Comparison of ENCODE assay signal across 34 cellular contexts in the genomic region with DNA sequence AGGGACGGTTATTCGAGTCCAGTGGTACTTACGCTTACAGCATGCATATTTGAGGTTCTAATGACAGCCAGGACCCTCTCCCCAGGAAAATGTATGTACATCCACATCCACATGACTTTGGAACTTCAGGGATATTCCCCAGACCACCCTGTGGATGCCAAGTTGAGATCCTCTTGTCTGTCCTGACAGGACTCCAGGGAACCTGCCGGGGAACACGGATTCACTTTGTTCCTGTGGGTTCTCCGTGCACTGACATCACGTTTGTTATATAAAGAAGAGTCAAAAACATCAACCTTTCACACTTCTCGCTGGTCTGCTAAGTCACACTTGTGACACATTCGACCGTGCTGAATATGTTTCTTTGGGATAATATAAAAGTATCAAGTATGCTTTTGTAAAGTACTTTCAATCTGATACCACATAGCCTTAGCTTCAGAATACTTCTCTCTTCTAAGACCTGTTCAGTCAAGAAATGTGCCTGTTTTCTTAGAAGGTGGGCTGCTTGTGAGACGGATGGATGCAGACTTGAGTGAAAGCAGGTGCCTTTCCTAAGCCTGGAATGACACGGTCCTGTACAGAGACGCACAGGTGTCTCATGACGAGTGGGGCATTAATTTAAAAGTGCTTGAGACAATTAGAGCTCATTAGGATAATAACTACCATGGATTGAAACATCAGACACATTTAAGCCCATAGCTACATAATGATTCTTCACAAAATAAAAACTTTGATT. TPM values are rescaled to one million over a fixed set of nuclear protein-coding genes. Genes with fewer than 3 reads are reported as not detected.
DNase-seq lines count a peak whose midpoint lies in the region; ATAC-seq and TF ChIP-seq lines count a peak whose summit lies in the region.
"Had no signal": no experiment of that assay in that cellular context is flagged by ENCODE, and none has a peak within 500 bp of the region (broad histone marks: within the 10 kb centered on the region; RNA-seq: fewer than 3 reads in every experiment).

No MANE protein-coding gene starts in this region.

- H3K36me3 Mint-ChIP-seq in CD8-positive, alpha-beta memory T cell = no peaks in the 10 kb centered on the region

- H3K27ac ChIP-seq in CD8-positive, alpha-beta memory T cell (ENCODE audit: low read depth, low read length) = peak overlapping the region; percentile 81
- no peak overlapping the region for H3K27ac ChIP-seq in colonic mucosa
- peak overlapping the region in 1 of 4 donors; percentile 73 for H3K27ac ChIP-seq in tibial nerve
- H3K27ac ChIP-seq: GM23248, heart right ventricle, neutrophil had no signal

- H3K4me3 Mint-ChIP-seq in CD8-positive, alpha-beta memory T cell = no peak overlapping the region
- H3K4me3 Mint-ChIP-seq: activated CD4-positive, alpha-beta T cell treated with anti-CD3 and anti-CD28 coated beads for 36 hours; activated CD8-positive, alpha-beta T cell treated with anti-CD3 and anti-CD28 coated beads for 36 hours; activated T-helper 17 cell treated with anti-CD3 and anti-CD28 coated beads, Interleukin-2, amount 50 U/mL, for 72 hours; CD14-positive monocyte; IgD-negative memory B cell; T-helper 1 cell treated with Interleukin-12 subunit alpha and Interleukin-12 subunit beta and Interleukin-4 antibody, amounts not matched to agents 30 μg/mL and 1 μg/mL, for 36 hours had no signal

- ATAC-seq in sciatic nerve = peak; percentile 6
- no peak for ATAC-seq in HG03045 (IDR thresholded peaks at IDR 0.05; ENCODE audit: unreplicated experiment)
- ATAC-seq: activated CD4-positive, alpha-beta T cell treated with anti-CD3 and anti-CD28 coated beads for 36 hours; activated CD8-positive, alpha-beta T cell treated with anti-CD3 and anti-CD28 coated beads for 36 hours; activated T-helper 17 cell treated with anti-CD3 and anti-CD28 coated beads, Interleukin-2, amount 50 U/mL, for 72 hours; heart right ventricle; right cardiac atrium had no signal

- no peak for TF ChIP-seq EP300 in tibial nerve (IDR thresholded peaks at IDR 0.05)

- no peak overlapping the region for H3K27ac Mint-ChIP-seq in CD8-positive, alpha-beta memory T cell
- H3K27ac Mint-ChIP-seq: activated CD4-positive, alpha-beta T cell treated with anti-CD3 and anti-CD28 coated beads for 36 hours; activated CD8-positive, alpha-beta T cell treated with anti-CD3 and anti-CD28 coated beads for 36 hours; activated T-helper 17 cell treated with anti-CD3 and anti-CD28 coated beads, Interleukin-2, amount 50 U/mL, for 72 hours; IgD-negative memory B cell; T-helper 1 cell treated with Interleukin-12 subunit alpha and Interleukin-12 subunit beta and Interleukin-4 antibody, amounts not matched to agents 30 μg/mL and 1 μg/mL, for 36 hours had no signal

- no peaks in the 10 kb centered on the region for H3K27me3 Mint-ChIP-seq in CD8-positive, alpha-beta memory T cell
- H3K27me3 Mint-ChIP-seq: activated CD4-positive, alpha-beta T cell treated with anti-CD3 and anti-CD28 coated beads for 36 hours; activated T-helper 17 cell treated with anti-CD3 and anti-CD28 coated beads, Interleukin-2, amount 50 U/mL, for 72 hours; IgD-negative memory B cell had no signal

- no peak for DNase-seq in CD8-positive, alpha-beta memory T cell
- peak; percentile 25 for DNase-seq in NCI-H1105 (lab: John Stamatoyannopoulos, UW)
- DNase-seq in colonic mucosa = peak; percentile 8
- no peak for DNase-seq in sciatic nerve (ENCODE audit: low spot score)
- no peak for DNase-seq in activated CD8-positive, alpha-beta memory T cell treated with anti-CD3 and anti-CD28 coated beads, Interleukin-2, amount 50 U/mL, for 48 hours
- no peak for DNase-seq in tibial nerve (ENCODE audit: low spot score in 2 of 2)
- DNase-seq: activated CD4-positive, alpha-beta T cell treated with anti-CD3 and anti-CD28 coated beads for 36 hours; activated CD8-positive, alpha-beta T cell treated with anti-CD3 and anti-CD28 coated beads for 36 hours; activated naive CD4-positive, alpha-beta T cell treated with anti-CD3 and anti-CD28 coated beads, Interleukin-2, amount 50 U/mL, for 16 hours; brain microvascular endothelial cell; cerebellar nuclear complex; heart right ventricle; kidney; NCI-H2081; NCI-H446; NCI-H774; posterior cingulate gyrus; right cardiac atrium; stimulated activated CD4-positive, alpha-beta T cell treated with anti-CD3 and anti-CD28 coated beads, Interleukin-12 subunit alpha, Interleukin-12 subunit beta, amount 100 ng/mL, for 4 hours; stimulated activated CD4-positive, alpha-beta T cell treated with anti-CD3 and anti-CD28 coated beads, Interleukin-2, amount 100 ng/mL, for 48 hours; tibial artery had no signal

- H3K27me3 ChIP-seq in CD8-positive, alpha-beta memory T cell (ENCODE audit: insufficient read depth, low read length, poor library complexity, severe bottlenecking) = no peaks in the 10 kb centered on the region
- H3K27me3 ChIP-seq in colonic mucosa (no peaks in the 10 kb centered on the region), tibial nerve (no peaks in the 10 kb centered on the region)
- H3K27me3 ChIP-seq: brain microvascular endothelial cell, heart right ventricle, neutrophil, tibial artery had no signal

- 85 to 86% methylated on average over 14 of the region's 14 CpGs for WGBS in tibial nerve, 2 donors

- H3K36me3 ChIP-seq in CD8-positive, alpha-beta memory T cell (ENCODE audit: insufficient read depth, low read length) = no peaks in the 10 kb centered on the region
- peaks cover 10% of the 10 kb centered on the region for H3K36me3 ChIP-seq in colonic mucosa
- peaks cover 0 to 42% (median 0%) of the 10 kb centered on the region in 3 donors for H3K36me3 ChIP-seq in tibial nerve

- intact Hi-C loops in colonic mucosa (cut with DNase I) = no loop called here
- intact Hi-C loops in sciatic nerve (cut with DNase I) = no loop called here

- H3K9ac ChIP-seq in colonic mucosa (ENCODE audit: low read depth in 2 of 2, low read length in 2 of 2) = no peak overlapping the region
- H3K9ac ChIP-seq: GM23248 had no signal

- no peak for TF ChIP-seq CTCF in colonic mucosa (IDR thresholded peaks at IDR 0.05)
- no peak for TF ChIP-seq CTCF in tibial nerve (IDR thresholded peaks at IDR 0.05)

- POLR2A ChIA-PET in CD8-positive, alpha-beta memory T cell (lab: Charles Lee) = no interaction called here

- no peaks in the 10 kb centered on the region for H3K9me3 ChIP-seq in CD8-positive, alpha-beta memory T cell (ENCODE audit: low read length)
- no peaks in the 10 kb centered on the region for H3K9me3 ChIP-seq in colonic mucosa
- no peaks in the 10 kb centered on the region for H3K9me3 ChIP-seq in tibial nerve
- H3K9me3 ChIP-seq: heart right ventricle, neutrophil, tibial artery had no signal

- no peak overlapping the region for H3K4me3 ChIP-seq in CD8-positive, alpha-beta memory T cell (ENCODE audit: low read length)
- no peak overlapping the region for H3K4me3 ChIP-seq in colonic mucosa
- H3K4me3 ChIP-seq in tibial nerve = no peak overlapping the region
- H3K4me3 ChIP-seq: GM23248, heart right ventricle, tibial artery had no signal

- no peaks in the 10 kb centered on the region for H3K9me3 Mint-ChIP-seq in CD8-positive, alpha-beta memory T cell
- H3K9me3 Mint-ChIP-seq: activated CD8-positive, alpha-beta T cell treated with anti-CD3 and anti-CD28 coated beads for 36 hours; activated T-helper 17 cell treated with anti-CD3 and anti-CD28 coated beads, Interleukin-2, amount 50 U/mL, for 72 hours; IgD-negative memory B cell; T-helper 1 cell treated with Interleukin-12 subunit alpha and Interleukin-12 subunit beta and Interleukin-4 antibody, amounts not matched to agents 30 μg/mL and 1 μg/mL, for 36 hours had no signal

- peaks cover 0 to 6% (median 4%) of the 10 kb centered on the region in 3 donors for H3K4me1 Mint-ChIP-seq in CD8-positive, alpha-beta memory T cell
- H3K4me1 Mint-ChIP-seq: activated T-helper 17 cell treated with anti-CD3 and anti-CD28 coated beads, Interleukin-2, amount 50 U/mL, for 72 hours had no signal

- CTCF ChIA-PET in CD8-positive, alpha-beta memory T cell (lab: Charles Lee) = no interaction called here

- peaks cover 8% of the 10 kb centered on the region for H3K4me1 ChIP-seq in CD8-positive, alpha-beta memory T cell (ENCODE audit: insufficient read depth, low read length)
- H3K4me1 ChIP-seq in colonic mucosa = no peaks in the 10 kb centered on the region
- H3K4me1 ChIP-seq in tibial nerve = peaks cover 0 to 18% (median 5%) of the 10 kb centered on the region in 4 donors

- no peak for TF ChIP-seq POLR2A in tibial nerve (IDR thresholded peaks at IDR 0.05)

RNA-seq across cellular contexts. Expression of a gene that starts 38.7 kb away (rescaled TPM):
- total RNA-seq in CD8-positive, alpha-beta memory T cell = not detected
- not detected for polyA plus RNA-seq in CD8-positive, alpha-beta memory T cell
- total RNA-seq in colonic mucosa (not detected), sciatic nerve (not detected), tibial nerve (not detected)
- total RNA-seq: activated CD4-positive, alpha-beta T cell treated with anti-CD3 and anti-CD28 coated beads for 36 hours; activated CD8-positive, alpha-beta T cell treated with anti-CD3 and anti-CD28 coated beads for 36 hours; activated T-helper 17 cell treated with anti-CD3 and anti-CD28 coated beads, Interleukin-2, amount 50 U/mL, for 72 hours; Daoy; dermis microvascular lymphatic vessel endothelial cell; frontal cortex; GM23248; heart right ventricle; kidney; liver; mesenteric fat pad; myocyte; right cardiac atrium had no signal
- polyA plus RNA-seq: CD14-positive monocyte, GM23248, heart right ventricle, IgD-negative memory B cell, liver, right cardiac atrium had no signal

RNA-seq across cellular contexts. Expression of a gene that starts 48.3 kb away (rescaled TPM):
- 10 to 100 TPM; 20.4 to 21.5 TPM for total RNA-seq in CD8-positive, alpha-beta memory T cell
- 1.8 TPM for polyA plus RNA-seq in CD8-positive, alpha-beta memory T cell
- 100 to 1,000 TPM; 174 to 455 TPM for total RNA-seq in colonic mucosa
- total RNA-seq in sciatic nerve = 86.2 TPM
- total RNA-seq in tibial nerve = 100 to 1,000 TPM in 2 of 4 donors, 10 to 100 TPM in 2; 66.0 to 133 (median 91.3) TPM

RNA-seq across cellular contexts. Expression of a gene that starts 56.0 kb away (rescaled TPM):
- not detected for total RNA-seq in CD8-positive, alpha-beta memory T cell
- not detected for polyA plus RNA-seq in CD8-positive, alpha-beta memory T cell
- 10 to 100 TPM; 12.8 to 39.6 TPM for total RNA-seq in colonic mucosa
- total RNA-seq in sciatic nerve = 0.18 TPM
- total RNA-seq in tibial nerve = under 1 TPM in 2 of 4 donors, not detected in 2; 0.21 to 0.22 TPM
- total RNA-seq: activated CD4-positive, alpha-beta T cell treated with anti-CD3 and anti-CD28 coated beads for 36 hours; activated CD8-positive, alpha-beta T cell treated with anti-CD3 and anti-CD28 coated beads for 36 hours; activated T-helper 17 cell treated with anti-CD3 and anti-CD28 coated beads, Interleukin-2, amount 50 U/mL, for 72 hours; dermis microvascular lymphatic vessel endothelial cell; frontal cortex; GM23248; mesenteric fat pad; myocyte had no signal
- polyA plus RNA-seq: CD14-positive monocyte, GM23248, IgD-negative memory B cell, liver had no signal

Comparison
In these comparisons a context has a peak if more than half of its experiments do, and no peak if none do; other contexts are left out.
1. DNase-seq: peak in NCI-H1105 (single experiment) and colonic mucosa (single experiment); none in CD8-positive, alpha-beta memory T cell (0 of 5), sciatic nerve (single experiment), activated CD8-positive, alpha-beta memory T cell treated with anti-CD3 and anti-CD28 coated beads, Interleukin-2, amount 50 U/mL, for 48 hours (single experiment) and tibial nerve (0 of 2).
2. RNA of a gene that starts 56.0 kb away (total RNA-seq): 12.8 to 39.6 TPM in colonic mucosa; 0.21 to 0.22 TPM in tibial nerve, 0.18 TPM in sciatic nerve (single experiment) and not detected in CD8-positive, alpha-beta memory T cell; every median in the first group is over 10 times any median in the second.